Comparison of ENCODE assay signal across 8 cellular contexts in the genomic region with DNA sequence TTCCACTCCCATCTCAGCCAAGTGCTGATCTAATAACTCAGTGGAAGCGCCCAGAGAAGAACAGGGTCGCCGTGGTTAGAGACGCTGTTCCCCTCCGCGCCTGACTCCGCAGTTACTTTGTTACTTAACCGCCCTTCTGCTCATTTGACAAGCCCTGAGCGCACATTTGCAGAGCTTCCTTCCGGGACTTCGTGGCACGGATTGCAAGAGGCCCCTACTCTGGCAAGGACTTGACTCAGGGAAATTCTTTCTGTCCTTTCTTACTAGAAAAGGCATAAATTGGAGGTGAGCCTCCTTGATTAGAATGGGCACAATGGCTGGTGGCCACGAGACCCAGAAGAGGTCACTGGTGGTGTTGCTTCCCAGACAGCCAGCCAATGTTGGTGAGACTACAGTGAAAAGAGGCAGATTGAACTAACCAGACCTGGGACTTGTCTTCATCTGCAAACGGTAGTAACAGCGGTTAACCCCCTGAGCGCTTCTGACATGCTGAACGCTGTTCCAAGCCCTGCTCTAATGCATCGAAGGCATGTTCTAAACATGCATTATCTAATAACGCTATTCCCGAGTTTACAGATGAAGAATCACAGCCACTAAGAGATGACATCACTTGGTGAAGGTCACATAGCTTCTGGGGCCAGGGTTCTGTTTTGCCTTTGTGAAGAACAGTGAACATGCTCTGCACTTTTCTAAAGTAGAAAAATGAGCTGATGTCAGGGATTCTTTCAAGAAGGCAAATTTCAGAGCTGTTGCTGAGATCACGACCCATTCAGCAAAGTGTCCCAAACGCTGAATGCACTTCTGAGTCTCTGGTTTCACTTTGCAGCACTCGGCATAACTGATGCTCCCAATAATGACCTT. TPM values are rescaled to one million over a fixed set of nuclear protein-coding genes. Genes with fewer than 3 reads are reported as not detected.
DNase-seq lines count a peak whose midpoint lies in the region; ATAC-seq and TF ChIP-seq lines count a peak whose summit lies in the region.

No MANE protein-coding gene starts in this region.

- H3K36me3 ChIP-seq in psoas muscle (ENCODE audit: insufficient read depth in 1 of 2, low read depth in 1 of 2) (no peaks in the 10 kb centered on the region), PC-9 (ENCODE audit: low read depth) (no peaks in the 10 kb centered on the region)

- no peaks in the 10 kb centered on the region for H3F3A ChIP-seq in PC-9 (ENCODE audit: insufficient read depth, low read depth)

- H2AFZ ChIP-seq in PC-9 = no peak overlapping the region

- no peak overlapping the region for H3K4me2 ChIP-seq in PC-9

- no peaks in the 10 kb centered on the region for H3K9me3 ChIP-seq in psoas muscle
- no peaks in the 10 kb centered on the region for H3K9me3 ChIP-seq in PC-9 (ENCODE audit: insufficient read depth, low read depth)

- H3K27me3 ChIP-seq in psoas muscle (ENCODE audit: insufficient read depth in 3 of 3, low read length in 2 of 3) (no peaks in the 10 kb centered on the region), PC-9 (ENCODE audit: insufficient read depth, low read depth) (no peaks in the 10 kb centered on the region)

- intact Hi-C loops in psoas muscle (cut with DNase I) (loop anchor here in 1 of 2 donors (5.0 kb wide), 1 partner anchor 93 kb away; a partner anchor contains a TSS), PC-9 (cut with micrococcal nuclease; ENCODE audit: unreplicated experiment) (no loop called here)

- CTCF ChIA-PET in PC-9 (lab: Charles Lee) = no interaction called here

- no peaks in the 10 kb centered on the region for H4K20me1 ChIP-seq in PC-9 (ENCODE audit: insufficient read depth)

- ATAC-seq in psoas muscle = peak in 2 of 4 donors; percentile 20 to 38
- ATAC-seq in HG03521 (IDR thresholded peaks at IDR 0.05; ENCODE audit: unreplicated experiment) = no peak

- H3K79me2 ChIP-seq in PC-9 (ENCODE audit: low read depth) = no peaks in the 10 kb centered on the region

- H3K4me3 ChIP-seq in psoas muscle (no peak overlapping the region), PC-9 (no peak overlapping the region)

- no peaks in the 10 kb centered on the region for H3K9me2 ChIP-seq in PC-9 (ENCODE audit: insufficient read depth)

- H3K4me1 ChIP-seq in psoas muscle (peaks cover 21% of the 10 kb centered on the region), PC-9 (replicated peaks; ENCODE audit: insufficient read depth) (no peaks in the 10 kb centered on the region)

- DNase-seq in GM20000 (ENCODE audit: low spot score) = peak; percentile 49
- peak; percentile 54 for DNase-seq in activated CD4-positive, alpha-beta T cell treated with anti-CD3 and anti-CD28 coated beads for 48 hours
- peak; percentile 42 for DNase-seq in effector CD4-positive, alpha-beta T cell
- DNase-seq in psoas muscle = peak; percentile 65
- no peak for DNase-seq in PC-9
- no peak for DNase-seq in NCI-H1417 (lab: John Stamatoyannopoulos, UW)
- no peak for DNase-seq in HCEC 1CT

- no TSS peak for BruUV-seq in PC-9 (replicated peaks; lab: Mats Ljungman, UMichigan)

- POLR2A ChIA-PET in PC-9 (lab: Charles Lee; ENCODE audit: unreplicated experiment) = no interaction called here

- WGBS in psoas muscle, 3 donors = 49 to 67% (median 52%) methylated on average over 23 of the region's 23 CpGs

- peak overlapping the region; percentile 44 for H3K27ac ChIP-seq in psoas muscle
- H3K27ac ChIP-seq in PC-9 = no peak overlapping the region

- TF ChIP-seq CTCF in GM20000 (IDR thresholded peaks at IDR 0.05; ENCODE audit: extremely low read depth, missing control alignments) = no peak
- TF ChIP-seq CTCF in psoas muscle (IDR thresholded peaks at IDR 0.05) = no peak
- TF ChIP-seq CTCF in PC-9 (conservative IDR thresholded peaks at IDR 0.05) = no peak

RNA-seq across cellular contexts. Expression of a gene that starts 55.8 kb away (rescaled TPM):
- total RNA-seq in psoas muscle (100 to 1,000 TPM in 2 of 4 donors, 10 to 100 TPM in 2; 20.7 to 279 (median 95.1) TPM), PC-9 (2021) (84.6 and 154 TPM in 2 replicates)
- polyA plus RNA-seq in psoas muscle = 10 to 100 TPM; 15.5 to 51.0 (median 33.8) TPM

Comparison
In these comparisons a context has a peak if more than half of its experiments do, and no peak if none do; other contexts are left out.
1. DNase-seq: peak in GM20000 (single experiment), activated CD4-positive, alpha-beta T cell treated with anti-CD3 and anti-CD28 coated beads for 48 hours (single experiment), effector CD4-positive, alpha-beta T cell (single experiment) and psoas muscle (2 of 2); none in PC-9 (0 of 2), NCI-H1417 (0 of 3) and HCEC 1CT (single experiment).